ENCODE assay signal across 17 cellular contexts in the genomic region with DNA sequence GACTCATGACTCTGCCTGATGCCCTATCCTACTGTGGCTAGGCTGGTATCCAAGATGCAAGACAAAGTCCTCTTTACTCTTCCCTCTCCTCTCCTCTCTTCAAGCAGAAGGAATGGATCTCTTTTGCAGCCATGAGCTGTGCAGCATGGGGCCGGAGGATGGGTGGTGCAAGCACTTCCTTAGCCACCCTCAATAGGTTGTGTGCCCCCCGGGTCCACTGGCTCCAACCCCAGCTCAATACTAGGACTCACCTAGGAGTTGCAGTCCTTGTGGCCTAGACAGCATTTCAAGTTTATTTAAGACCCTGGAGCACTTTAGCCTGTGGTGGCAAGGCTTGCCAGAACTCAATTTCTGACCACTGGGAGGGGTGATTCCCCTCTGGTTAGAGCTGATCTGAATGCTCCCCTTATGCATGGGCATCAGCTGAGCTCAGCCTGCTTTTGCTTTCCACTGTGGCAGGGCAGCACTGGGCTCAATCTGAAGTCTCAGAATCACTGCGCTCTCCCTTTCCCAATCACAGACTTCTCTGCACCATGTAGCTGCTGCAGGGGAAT. TPM values are rescaled to one million over a fixed set of nuclear protein-coding genes. Genes with fewer than 3 reads are reported as not detected.
"Had no signal": no experiment of that assay in that cellular context is flagged by ENCODE, and none has a peak within 500 bp of the region (broad histone marks: within the 10 kb centered on the region; RNA-seq: fewer than 3 reads in every experiment).

No MANE protein-coding gene starts in this region.

- H2AFZ ChIP-seq: hepatocyte had no signal

- H3K27me3 ChIP-seq: hepatocyte, upper lobe of left lung had no signal

- H3K27ac ChIP-seq: epithelial cell of prostate, hepatocyte, lower lobe of right lung, upper lobe of left lung had no signal

- H3K27me3 Mint-ChIP-seq: activated naive CD4-positive, alpha-beta T cell treated with anti-CD3 and anti-CD28 coated beads, Interleukin-2, amount 50 U/mL, for 24 hours had no signal

- ATAC-seq: lower lobe of right lung; right cardiac atrium; stimulated activated naive B cell treated with anti-CD40 and anti-IgM and Interleukin-4, amounts not matched to agents 10 μg/mL and 1 μg/mL and 100 μg/mL, for 72 hours had no signal

- H3K79me2 ChIP-seq: hepatocyte had no signal

- H3K36me3 ChIP-seq: lower lobe of right lung, upper lobe of left lung had no signal

- H3K4me3 ChIP-seq: hepatocyte, lower lobe of right lung, smooth muscle cell, upper lobe of left lung had no signal

- H3K9me3 Mint-ChIP-seq: naive B cell had no signal

- H3K36me3 Mint-ChIP-seq: activated naive CD4-positive, alpha-beta T cell treated with anti-CD3 and anti-CD28 coated beads, Interleukin-2, amount 50 U/mL, for 24 hours; naive B cell; stimulated activated naive B cell treated with anti-CD40 and anti-IgM and Interleukin-4, amounts not matched to agents 10 μg/mL and 1 μg/mL and 100 μg/mL, for 72 hours had no signal

- H3K4me3 Mint-ChIP-seq: activated naive CD4-positive, alpha-beta T cell treated with anti-CD3 and anti-CD28 coated beads, Interleukin-2, amount 50 U/mL, for 24 hours; stimulated activated naive B cell treated with anti-CD40 and anti-IgM and Interleukin-4, amounts not matched to agents 10 μg/mL and 1 μg/mL and 100 μg/mL, for 72 hours had no signal

- H3K9me3 ChIP-seq: lower lobe of right lung, upper lobe of left lung had no signal

- FAIRE-seq: TTC549 had no signal

- H3K4me1 ChIP-seq: lower lobe of right lung, upper lobe of left lung had no signal

- H3K4me2 ChIP-seq: hepatocyte, smooth muscle cell had no signal

- H3K27ac Mint-ChIP-seq: naive B cell; stimulated activated naive B cell treated with anti-CD40 and anti-IgM and Interleukin-4, amounts not matched to agents 10 μg/mL and 1 μg/mL and 100 μg/mL, for 72 hours had no signal

- DNase-seq: activated CD4-positive, CD25-positive, alpha-beta regulatory T cell; central memory CD4-positive, alpha-beta T cell; cortex of kidney; effector memory CD4-positive, alpha-beta T cell; kidney glomerular epithelial cell; lower lobe of right lung; naive B cell; right cardiac atrium; stimulated activated naive B cell treated with anti-CD40 and anti-IgM and Interleukin-4, amounts not matched to agents 10 μg/mL and 1 μg/mL and 100 μg/mL, for 72 hours; substantia nigra; T-helper 2 cell had no signal

RNA-seq across cellular contexts. Expression of a gene that starts 29.0 kb away (rescaled TPM):
- total RNA-seq: lower lobe of right lung, right cardiac atrium, smooth muscle cell had no signal
- polyA plus RNA-seq: hepatocyte, right cardiac atrium had no signal
